In genomic region chr4:2256781-2257191, GRCh38 we compare ENCODE assay signal across 8 cellular contexts. TPM values are rescaled to one million over a fixed set of nuclear protein-coding genes. Genes with fewer than 3 reads are reported as not detected.
DNase-seq lines count a peak whose midpoint lies in the region; ATAC-seq and TF ChIP-seq lines count a peak whose summit lies in the region.

No MANE protein-coding gene starts in this region.

- H3K27me3 ChIP-seq in Peyer's patch (no peaks in the 10 kb centered on the region), lower lobe of right lung (ENCODE audit: low read depth) (no peaks in the 10 kb centered on the region)

- peak overlapping the region; percentile 20 to 73 (median 59) for H3K27ac ChIP-seq in Peyer's patch
- H3K27ac ChIP-seq in caudate nucleus (ENCODE audit: low read depth, low read length): peak overlapping the region; percentile 95
- H3K27ac ChIP-seq in lower lobe of right lung: peak overlapping the region; percentile 87

- no TSS peak for BruUV-seq in Calu3 (replicated peaks; lab: Mats Ljungman, UMichigan)

- H3K4me1 Mint-ChIP-seq in stimulated activated naive B cell treated with anti-CD40 and anti-IgM and Interleukin-4, amounts not matched to agents 10 μg/mL and 1 μg/mL and 100 μg/mL, for 72 hours: peaks cover 11 to 24% of the 10 kb centered on the region in 2 donors
- H3K4me1 Mint-ChIP-seq in Calu3 (ENCODE audit: low read depth, unreplicated experiment): no peaks in the 10 kb centered on the region
- H3K4me1 Mint-ChIP-seq in T-helper 2 cell treated with Interferon-gamma antibody and Interleukin-4, amounts not matched to agents 5 μg/mL and 100 μg/mL, for 36 hours (ENCODE audit: low read depth): no peaks in the 10 kb centered on the region

- no peak overlapping the region for H3K4me3 Mint-ChIP-seq in stimulated activated naive B cell treated with anti-CD40 and anti-IgM and Interleukin-4, amounts not matched to agents 10 μg/mL and 1 μg/mL and 100 μg/mL, for 72 hours
- H3K4me3 Mint-ChIP-seq in Calu3 (ENCODE audit: low read depth, unreplicated experiment): no peak overlapping the region
- no peak overlapping the region for H3K4me3 Mint-ChIP-seq in T-helper 2 cell treated with Interferon-gamma antibody and Interleukin-4, amounts not matched to agents 5 μg/mL and 100 μg/mL, for 36 hours

- peak overlapping the region; percentile 10 for H3K27ac Mint-ChIP-seq in stimulated activated naive B cell treated with anti-CD40 and anti-IgM and Interleukin-4, amounts not matched to agents 10 μg/mL and 1 μg/mL and 100 μg/mL, for 72 hours
- no peak overlapping the region for H3K27ac Mint-ChIP-seq in Calu3 (ENCODE audit: unreplicated experiment)
- no peak overlapping the region for H3K27ac Mint-ChIP-seq in T-helper 2 cell treated with Interferon-gamma antibody and Interleukin-4, amounts not matched to agents 5 μg/mL and 100 μg/mL, for 36 hours

- no peak for TF ChIP-seq CTCF in Peyer's patch (IDR thresholded peaks at IDR 0.05)
- no peak for TF ChIP-seq CTCF in lower lobe of right lung (IDR thresholded peaks at IDR 0.05)
- TF ChIP-seq CTCF in Calu3 (IDR thresholded peaks at IDR 0.05; ENCODE audit: unreplicated experiment): no peak
- TF ChIP-seq CTCF in GM20000 (IDR thresholded peaks at IDR 0.05; ENCODE audit: extremely low read depth, missing control alignments): no peak

- no peak for TF ChIP-seq POLR2A in Peyer's patch (IDR thresholded peaks at IDR 0.05)

- CTCF ChIA-PET in Calu3 (lab: Charles Lee): no interaction called here

- H3K4me1 ChIP-seq in Peyer's patch (peaks cover 0 to 56% (median 15%) of the 10 kb centered on the region in 4 donors), lower lobe of right lung (peaks cover 60% of the 10 kb centered on the region)

- intact Hi-C loops in lower lobe of right lung (cut with DNase I): no loop called here
- intact Hi-C loops in Calu3 (cut with micrococcal nuclease; ENCODE audit: unreplicated experiment): no loop called here

- no peak overlapping the region for H3K4me3 ChIP-seq in Peyer's patch
- H3K4me3 ChIP-seq in lower lobe of right lung: peak overlapping the region; percentile 20

- no peaks in the 10 kb centered on the region for H3K9me3 Mint-ChIP-seq in stimulated activated naive B cell treated with anti-CD40 and anti-IgM and Interleukin-4, amounts not matched to agents 10 μg/mL and 1 μg/mL and 100 μg/mL, for 72 hours
- no peaks in the 10 kb centered on the region for H3K9me3 Mint-ChIP-seq in Calu3 (ENCODE audit: low read depth, unreplicated experiment)
- H3K9me3 Mint-ChIP-seq in T-helper 2 cell treated with Interferon-gamma antibody and Interleukin-4, amounts not matched to agents 5 μg/mL and 100 μg/mL, for 36 hours: no peaks in the 10 kb centered on the region

- H3K36me3 ChIP-seq in Peyer's patch (peaks cover 0 to 58% (median 0%) of the 10 kb centered on the region in 3 donors), lower lobe of right lung (peaks cover 58% of the 10 kb centered on the region)

- H3K36me3 Mint-ChIP-seq in stimulated activated naive B cell treated with anti-CD40 and anti-IgM and Interleukin-4, amounts not matched to agents 10 μg/mL and 1 μg/mL and 100 μg/mL, for 72 hours: peaks cover 5 to 10% of the 10 kb centered on the region in 2 donors
- H3K36me3 Mint-ChIP-seq in Calu3 (ENCODE audit: insufficient read depth, unreplicated experiment): peaks cover 2% of the 10 kb centered on the region
- H3K36me3 Mint-ChIP-seq in T-helper 2 cell treated with Interferon-gamma antibody and Interleukin-4, amounts not matched to agents 5 μg/mL and 100 μg/mL, for 36 hours (ENCODE audit: low read depth): no peaks in the 10 kb centered on the region

- DNase-seq in Peyer's patch: peak in 2 of 3 donors; percentile 30 to 54
- no peak for DNase-seq in caudate nucleus (lab: John Stamatoyannopoulos, UW)
- peak; percentile 65 for DNase-seq in lower lobe of right lung
- DNase-seq in stimulated activated naive B cell treated with anti-CD40 and anti-IgM and Interleukin-4, amounts not matched to agents 10 μg/mL and 1 μg/mL and 100 μg/mL, for 72 hours: peak; percentile 0
- no peak for DNase-seq in Calu3
- DNase-seq in T-helper 2 cell treated with Interferon-gamma antibody and Interleukin-4, amounts not matched to agents 5 μg/mL and 100 μg/mL, for 36 hours (ENCODE audit: low spot score): no peak
- DNase-seq in GM20000 (ENCODE audit: low spot score): no peak

- H3K27me3 Mint-ChIP-seq in stimulated activated naive B cell treated with anti-CD40 and anti-IgM and Interleukin-4, amounts not matched to agents 10 μg/mL and 1 μg/mL and 100 μg/mL, for 72 hours: no peaks in the 10 kb centered on the region
- H3K27me3 Mint-ChIP-seq in Calu3 (ENCODE audit: unreplicated experiment): no peaks in the 10 kb centered on the region
- H3K27me3 Mint-ChIP-seq in T-helper 2 cell treated with Interferon-gamma antibody and Interleukin-4, amounts not matched to agents 5 μg/mL and 100 μg/mL, for 36 hours (ENCODE audit: low read depth): no peaks in the 10 kb centered on the region

- H3K9me3 ChIP-seq in Peyer's patch (no peaks in the 10 kb centered on the region), lower lobe of right lung (no peaks in the 10 kb centered on the region)

- ATAC-seq in lower lobe of right lung (peak; percentile 28 to 43), HG03432 (IDR thresholded peaks at IDR 0.05; ENCODE audit: unreplicated experiment) (no peak)
- ATAC-seq in stimulated activated naive B cell treated with anti-CD40 and anti-IgM and Interleukin-4, amounts not matched to agents 10 μg/mL and 1 μg/mL and 100 μg/mL, for 72 hours (replicated peaks): no peak

RNA-seq across cellular contexts. Expression of gene MXD4, which starts 5.1 kb away (rescaled TPM):
- total RNA-seq in Peyer's patch (10 to 100 TPM; 28.9 to 52.5 (median 44.0) TPM), lower lobe of right lung (74.3 TPM), Calu3 (2022) (12.8 and 15.0 TPM in 2 replicates)

RNA-seq across cellular contexts. Expression of gene HAUS3, which starts 14.9 kb away (rescaled TPM):
- total RNA-seq in Peyer's patch (10 to 100 TPM in 1 of 4 donors, 1 to 10 TPM in 3; 8.6 to 11.6 (median 9.0) TPM), lower lobe of right lung (12.3 TPM), Calu3 (2022) (12.9 and 13.4 TPM in 2 replicates)

RNA-seq across cellular contexts. Expression of gene POLN, which starts 14.9 kb away (rescaled TPM):
- total RNA-seq in Peyer's patch: 1 to 10 TPM in 3 of 4 donors, under 1 TPM in 1; 0.70 to 6.6 (median 3.2) TPM
- 2.2 TPM for total RNA-seq in lower lobe of right lung
- total RNA-seq in Calu3 (2022): 4.1 and 5.2 TPM in 2 replicates

Comparison
In these comparisons a context has a peak if more than half of its experiments do, and no peak if none do; other contexts are left out.
1. DNase-seq: peak in Peyer's patch (2 of 3), lower lobe of right lung (single experiment) and stimulated activated naive B cell treated with anti-CD40 and anti-IgM and Interleukin-4, amounts not matched to agents 10 μg/mL and 1 μg/mL and 100 μg/mL, for 72 hours (single experiment); none in caudate nucleus (0 of 61), Calu3 (single experiment), T-helper 2 cell treated with Interferon-gamma antibody and Interleukin-4, amounts not matched to agents 5 μg/mL and 100 μg/mL, for 36 hours (single experiment) and GM20000 (single experiment).
2. ATAC-seq: peak in lower lobe of right lung (2 of 2); none in stimulated activated naive B cell treated with anti-CD40 and anti-IgM and Interleukin-4, amounts not matched to agents 10 μg/mL and 1 μg/mL and 100 μg/mL, for 72 hours (0 of 2) and HG03432 (single experiment).
3. Peak in every context shown above with its lines, with median percentiles within 50 percentile points of each other: H3K27ac ChIP-seq.